In genomic region chr5:67435007-67435406, GRCh38 we compare ENCODE assay signal across 30 cellular contexts.
"Had no signal": no experiment of that assay in that cellular context is flagged by ENCODE, and none has a peak within 500 bp of the region (broad histone marks: within the 10 kb centered on the region; RNA-seq: fewer than 3 reads in every experiment).

No MANE protein-coding gene starts in this region.

- H3K27me3 ChIP-seq: ascending aorta, breast epithelium, cardiac muscle cell, colonic mucosa, esophagus squamous epithelium, gastroesophageal sphincter had no signal

- H3K4me1 ChIP-seq: ascending aorta, breast epithelium, colonic mucosa, esophagus squamous epithelium, gastroesophageal sphincter had no signal

- H3K4me1 Mint-ChIP-seq: activated CD4-positive, alpha-beta T cell treated with anti-CD3 and anti-CD28 coated beads for 36 hours; activated CD4-positive, alpha-beta T cell treated with anti-CD3 and anti-CD28 coated beads, Interleukin-2, amount 10 ng/mL, durations not matched to agents 24 days and 14 days; activated CD8-positive, alpha-beta memory T cell treated with anti-CD3 and anti-CD28 coated beads, Interleukin-2, amount 10 ng/mL, durations not matched to agents 7 days and 5 days; activated naive CD4-positive, alpha-beta T cell treated with anti-CD3 and anti-CD28 coated beads, Interleukin-2, amount 50 U/mL, for 24 hours; activated naive CD8-positive, alpha-beta T cell treated with anti-CD3 and anti-CD28 coated beads for 36 hours; activated naive CD8-positive, alpha-beta T cell treated with anti-CD3 and anti-CD28 coated beads, Interleukin-2, amount 50 U/mL, for 24 hours had no signal

- H3K27ac ChIP-seq: ascending aorta, breast epithelium, cardiac muscle cell, colonic mucosa, epithelial cell of prostate, esophagus squamous epithelium, gastroesophageal sphincter had no signal

- H3K36me3 ChIP-seq: ascending aorta, breast epithelium, cardiac muscle cell, colonic mucosa, esophagus squamous epithelium, gastroesophageal sphincter had no signal

- H3K9me3 ChIP-seq: ascending aorta, breast epithelium, colonic mucosa, esophagus squamous epithelium, gastroesophageal sphincter had no signal

- H3K9me3 Mint-ChIP-seq: activated CD4-positive, alpha-beta memory T cell treated with anti-CD3 and anti-CD28 coated beads for 36 hours; activated CD4-positive, alpha-beta T cell treated with anti-CD3 and anti-CD28 coated beads, Interleukin-2, amount 10 ng/mL, durations not matched to agents 24 days and 14 days; activated naive CD4-positive, alpha-beta T cell treated with anti-CD3 and anti-CD28 coated beads for 36 hours; activated naive CD8-positive, alpha-beta T cell treated with anti-CD3 and anti-CD28 coated beads for 36 hours; activated naive CD8-positive, alpha-beta T cell treated with anti-CD3 and anti-CD28 coated beads, Interleukin-2, amount 50 U/mL, for 24 hours; activated T-helper 1 cell treated with anti-CD3 and anti-CD28 coated beads, Interleukin-12 subunit alpha, Interleukin-12 subunit beta, Interleukin-2, Interleukin-4 antibody, amounts not matched to agents 30 ng/mL and 10 ng/mL and 1 ng/mL, durations not matched to agents 14 hours and 24 hours and 36 hours; activated T-helper 2 cell treated with anti-CD3 and anti-CD28 coated beads, Interferon-gamma antibody, Interleukin-2, Interleukin-4, amounts not matched to agents 10 μg/mL and 5 μg/mL and 100 μg/mL, durations not matched to agents 14 hours and 24 hours and 36 hours had no signal

- H3K4me3 ChIP-seq: ascending aorta, breast epithelium, cardiac muscle cell, colonic mucosa, esophagus squamous epithelium, gastroesophageal sphincter had no signal

- H3K27ac Mint-ChIP-seq: activated CD4-positive, alpha-beta memory T cell treated with anti-CD3 and anti-CD28 coated beads for 36 hours; activated CD4-positive, alpha-beta T cell treated with anti-CD3 and anti-CD28 coated beads for 36 hours; activated CD4-positive, alpha-beta T cell treated with anti-CD3 and anti-CD28 coated beads, Interleukin-2, amount 10 ng/mL, durations not matched to agents 24 days and 14 days; activated CD8-positive, alpha-beta memory T cell treated with anti-CD3 and anti-CD28 coated beads, Interleukin-2, amount 10 ng/mL, durations not matched to agents 7 days and 5 days; activated CD8-positive, alpha-beta T cell treated with anti-CD3 and anti-CD28 coated beads, Interleukin-2, amount 10 ng/mL, durations not matched to agents 7 days and 5 days; activated naive CD4-positive, alpha-beta T cell treated with anti-CD3 and anti-CD28 coated beads for 36 hours; activated naive CD4-positive, alpha-beta T cell treated with anti-CD3 and anti-CD28 coated beads, Interleukin-2, amount 50 U/mL, for 24 hours; activated naive CD8-positive, alpha-beta T cell treated with anti-CD3 and anti-CD28 coated beads for 36 hours; activated naive CD8-positive, alpha-beta T cell treated with anti-CD3 and anti-CD28 coated beads, Interleukin-2, amount 50 U/mL, for 24 hours; activated T-helper 1 cell treated with anti-CD3 and anti-CD28 coated beads, Interleukin-12 subunit alpha, Interleukin-12 subunit beta, Interleukin-2, Interleukin-4 antibody, amounts not matched to agents 30 ng/mL and 10 ng/mL and 1 ng/mL, durations not matched to agents 14 hours and 24 hours and 36 hours; activated T-helper 2 cell treated with anti-CD3 and anti-CD28 coated beads, Interferon-gamma antibody, Interleukin-2, Interleukin-4, amounts not matched to agents 10 μg/mL and 5 μg/mL and 100 μg/mL, durations not matched to agents 14 hours and 24 hours and 36 hours had no signal

- DNase-seq: activated CD4-positive, alpha-beta memory T cell treated with anti-CD3 and anti-CD28 coated beads for 36 hours; activated CD4-positive, alpha-beta T cell treated with anti-CD3 and anti-CD28 coated beads for 36 hours; activated CD4-positive, alpha-beta T cell treated with anti-CD3 and anti-CD28 coated beads, Interleukin-2, amount 10 ng/mL, durations not matched to agents 24 days and 14 days; activated CD4-positive, CD25-positive, alpha-beta regulatory T cell; activated CD4-positive, CD25-positive, alpha-beta regulatory T cell treated with anti-CD3 and anti-CD28 coated beads, Interleukin-2, amount 50 U/mL, for 72 hours; activated CD8-positive, alpha-beta memory T cell treated with anti-CD3 and anti-CD28 coated beads, Interleukin-2, amount 10 ng/mL, durations not matched to agents 7 days and 5 days; activated CD8-positive, alpha-beta memory T cell treated with anti-CD3 and anti-CD28 coated beads, Interleukin-2, amount 50 U/mL, for 4 hours; activated CD8-positive, alpha-beta T cell treated with anti-CD3 and anti-CD28 coated beads, Interleukin-2, amount 10 ng/mL, durations not matched to agents 7 days and 5 days; activated effector memory CD4-positive, alpha-beta T cell treated with anti-CD3 and anti-CD28 coated beads, Interleukin-2, amount 50 U/mL, for 16 hours; activated naive CD4-positive, alpha-beta T cell treated with anti-CD3 and anti-CD28 coated beads for 36 hours; activated naive CD8-positive, alpha-beta T cell treated with anti-CD3 and anti-CD28 coated beads for 36 hours; activated naive CD8-positive, alpha-beta T cell treated with anti-CD3 and anti-CD28 coated beads, Interleukin-2, amount 50 U/mL, for 24 hours; activated T-cell treated with anti-CD3 and anti-CD28 coated beads, Interleukin-2, amount 50 U/mL, for 1 hour; activated T-cell treated with anti-CD3 and anti-CD28 coated beads, Interleukin-2, amount 50 U/mL, for 48 hours; central memory CD4-positive, alpha-beta T cell; cerebellar nuclear complex; colonic mucosa; effector CD8-positive, alpha-beta T cell; esophagus squamous epithelium; foreskin melanocyte; T-helper 2 cell had no signal

- ATAC-seq: activated CD4-positive, alpha-beta T cell treated with anti-CD3 and anti-CD28 coated beads for 36 hours; activated CD8-positive, alpha-beta memory T cell treated with anti-CD3 and anti-CD28 coated beads, Interleukin-2, amount 10 ng/mL, durations not matched to agents 7 days and 5 days; activated CD8-positive, alpha-beta T cell treated with anti-CD3 and anti-CD28 coated beads, Interleukin-2, amount 10 ng/mL, durations not matched to agents 7 days and 5 days; activated naive CD8-positive, alpha-beta T cell treated with anti-CD3 and anti-CD28 coated beads, Interleukin-2, amount 50 U/mL, for 24 hours; gastroesophageal sphincter had no signal

- H3K27me3 Mint-ChIP-seq: activated CD4-positive, alpha-beta memory T cell treated with anti-CD3 and anti-CD28 coated beads for 36 hours; activated CD4-positive, alpha-beta T cell treated with anti-CD3 and anti-CD28 coated beads for 36 hours; activated CD4-positive, alpha-beta T cell treated with anti-CD3 and anti-CD28 coated beads, Interleukin-2, amount 10 ng/mL, durations not matched to agents 24 days and 14 days; activated naive CD4-positive, alpha-beta T cell treated with anti-CD3 and anti-CD28 coated beads, Interleukin-2, amount 50 U/mL, for 24 hours; activated naive CD8-positive, alpha-beta T cell treated with anti-CD3 and anti-CD28 coated beads for 36 hours; activated naive CD8-positive, alpha-beta T cell treated with anti-CD3 and anti-CD28 coated beads, Interleukin-2, amount 50 U/mL, for 24 hours had no signal

- H3K36me3 Mint-ChIP-seq: activated CD4-positive, alpha-beta memory T cell treated with anti-CD3 and anti-CD28 coated beads for 36 hours; activated naive CD4-positive, alpha-beta T cell treated with anti-CD3 and anti-CD28 coated beads, Interleukin-2, amount 50 U/mL, for 24 hours; activated naive CD8-positive, alpha-beta T cell treated with anti-CD3 and anti-CD28 coated beads for 36 hours; brain had no signal

- H3K4me3 Mint-ChIP-seq: activated CD4-positive, alpha-beta memory T cell treated with anti-CD3 and anti-CD28 coated beads for 36 hours; activated CD4-positive, alpha-beta T cell treated with anti-CD3 and anti-CD28 coated beads for 36 hours; activated CD4-positive, alpha-beta T cell treated with anti-CD3 and anti-CD28 coated beads, Interleukin-2, amount 10 ng/mL, durations not matched to agents 24 days and 14 days; activated CD8-positive, alpha-beta memory T cell treated with anti-CD3 and anti-CD28 coated beads, Interleukin-2, amount 10 ng/mL, durations not matched to agents 7 days and 5 days; activated CD8-positive, alpha-beta T cell treated with anti-CD3 and anti-CD28 coated beads, Interleukin-2, amount 10 ng/mL, durations not matched to agents 7 days and 5 days; activated naive CD4-positive, alpha-beta T cell treated with anti-CD3 and anti-CD28 coated beads for 36 hours; activated naive CD4-positive, alpha-beta T cell treated with anti-CD3 and anti-CD28 coated beads, Interleukin-2, amount 50 U/mL, for 24 hours; activated naive CD8-positive, alpha-beta T cell treated with anti-CD3 and anti-CD28 coated beads for 36 hours; activated naive CD8-positive, alpha-beta T cell treated with anti-CD3 and anti-CD28 coated beads, Interleukin-2, amount 50 U/mL, for 24 hours; activated T-helper 1 cell treated with anti-CD3 and anti-CD28 coated beads, Interleukin-12 subunit alpha, Interleukin-12 subunit beta, Interleukin-2, Interleukin-4 antibody, amounts not matched to agents 30 ng/mL and 10 ng/mL and 1 ng/mL, durations not matched to agents 14 hours and 24 hours and 36 hours; brain had no signal
